20 cellular contexts compared by ENCODE assay signal in the genomic region with DNA sequence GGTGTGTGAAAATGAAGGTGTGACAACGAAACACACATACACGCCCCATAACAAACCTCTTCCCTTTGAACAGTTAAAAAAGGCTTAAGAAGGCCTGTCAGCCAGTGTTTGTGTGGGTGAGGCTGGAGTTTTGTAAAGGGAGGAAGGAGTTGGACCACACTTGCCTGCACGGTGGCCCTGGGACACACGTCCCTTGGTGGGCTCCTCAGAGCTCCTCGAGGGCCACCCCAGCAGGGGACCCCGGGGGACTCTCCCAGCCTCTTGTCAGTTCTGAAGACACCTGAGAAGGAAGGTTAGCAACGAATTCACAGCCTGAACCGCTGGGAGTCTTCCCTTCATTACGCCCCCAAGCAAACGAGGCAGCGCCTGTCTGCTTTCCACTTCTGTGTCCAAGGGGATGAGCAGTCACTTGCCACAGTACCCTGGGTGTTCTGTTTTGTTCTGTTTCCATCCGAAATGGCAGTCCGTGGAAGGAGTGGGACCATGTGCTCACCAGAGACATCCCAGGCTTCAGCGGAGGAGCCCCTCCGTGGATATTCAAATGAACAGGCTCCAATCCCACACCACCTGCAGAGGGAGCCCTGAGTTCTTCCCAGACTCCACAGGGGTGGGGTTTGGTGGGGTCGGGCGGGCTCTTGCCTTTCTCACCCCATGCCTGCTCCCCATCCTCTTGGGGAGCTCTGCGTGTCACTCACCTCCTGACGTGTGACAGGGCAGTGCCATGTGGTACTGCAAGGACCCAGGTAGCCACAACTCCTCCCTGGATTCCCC.
"Had no signal": no experiment of that assay in that cellular context is flagged by ENCODE, and none has a peak within 500 bp of the region (broad histone marks: within the 10 kb centered on the region; RNA-seq: fewer than 3 reads in every experiment).

No MANE protein-coding gene starts in this region.

- H3K27me3 ChIP-seq: adrenal gland, esophagus muscularis mucosa had no signal

- H3K4me1 Mint-ChIP-seq: activated naive CD4-positive, alpha-beta T cell treated with anti-CD3 and anti-CD28 coated beads, Interleukin-2, amount 50 U/mL, for 24 hours; memory B cell had no signal

- H3K9me3 ChIP-seq: adrenal gland, neutrophil had no signal

- H3K36me3 Mint-ChIP-seq: activated naive CD4-positive, alpha-beta T cell treated with anti-CD3 and anti-CD28 coated beads, Interleukin-2, amount 50 U/mL, for 24 hours had no signal

- H3K4me3 ChIP-seq: adrenal gland, esophagus muscularis mucosa, heart right ventricle, mucosa of descending colon had no signal

- H3K27ac Mint-ChIP-seq: activated naive CD4-positive, alpha-beta T cell treated with anti-CD3 and anti-CD28 coated beads, Interleukin-2, amount 50 U/mL, for 24 hours; memory B cell; naive thymus-derived CD4-positive, alpha-beta T cell; T-helper 1 cell treated with Interleukin-12 subunit alpha and Interleukin-12 subunit beta and Interleukin-4 antibody, amounts not matched to agents 30 μg/mL and 1 μg/mL, for 36 hours had no signal

- H3K4me3 Mint-ChIP-seq: activated naive CD4-positive, alpha-beta T cell treated with anti-CD3 and anti-CD28 coated beads, Interleukin-2, amount 50 U/mL, for 24 hours; memory B cell; naive thymus-derived CD4-positive, alpha-beta T cell; T-helper 1 cell treated with Interleukin-12 subunit alpha and Interleukin-12 subunit beta and Interleukin-4 antibody, amounts not matched to agents 30 μg/mL and 1 μg/mL, for 36 hours had no signal

- H3K36me3 ChIP-seq: adrenal gland, esophagus muscularis mucosa, heart right ventricle, neutrophil had no signal

- ATAC-seq: heart right ventricle; left ventricle myocardium superior; mucosa of descending colon; naive thymus-derived CD4-positive, alpha-beta T cell had no signal

- DNase-seq: activated CD4-positive, alpha-beta T cell treated with anti-CD3 and anti-CD28 coated beads, Interleukin-2, amount 50 U/mL, for 1 hour; activated CD4-positive, CD25-positive, alpha-beta regulatory T cell treated with anti-CD3 and anti-CD28 coated beads, Interleukin-2, amount 50 U/mL, for 72 hours; activated CD8-positive, alpha-beta memory T cell treated with anti-CD3 and anti-CD28 coated beads, Interleukin-2, amount 50 U/mL, for 4 hours; activated gamma-delta T cell; activated T-cell treated with anti-CD3 and anti-CD28 coated beads, Interleukin-2, amount 50 U/mL, for 48 hours; adrenal gland; effector CD4-positive, alpha-beta T cell; heart right ventricle; left ventricle myocardium superior; mucosa of descending colon; naive thymus-derived CD4-positive, alpha-beta T cell; stimulated activated CD4-positive, alpha-beta T cell treated with anti-CD3 and anti-CD28 coated beads, Interleukin-12 subunit alpha, Interleukin-12 subunit beta, amount 100 ng/mL, for 4 hours; stimulated activated CD4-positive, alpha-beta T cell treated with anti-CD3 and anti-CD28 coated beads, Interleukin-1b, Interleukin-23, amount 100 ng/mL, for 48 hours; stimulated activated CD8-positive, alpha-beta memory T cell treated with anti-CD3 and anti-CD28 coated beads, Interleukin-4, amount 100 ng/mL, for 48 hours; stimulated activated naive CD4-positive, alpha-beta T cell had no signal

- H3K4me1 ChIP-seq: adrenal gland had no signal

- H3K27ac ChIP-seq: adrenal gland, esophagus muscularis mucosa, heart right ventricle, neutrophil had no signal
